ENCODE assay signal across 8 cellular contexts in the genomic region with DNA sequence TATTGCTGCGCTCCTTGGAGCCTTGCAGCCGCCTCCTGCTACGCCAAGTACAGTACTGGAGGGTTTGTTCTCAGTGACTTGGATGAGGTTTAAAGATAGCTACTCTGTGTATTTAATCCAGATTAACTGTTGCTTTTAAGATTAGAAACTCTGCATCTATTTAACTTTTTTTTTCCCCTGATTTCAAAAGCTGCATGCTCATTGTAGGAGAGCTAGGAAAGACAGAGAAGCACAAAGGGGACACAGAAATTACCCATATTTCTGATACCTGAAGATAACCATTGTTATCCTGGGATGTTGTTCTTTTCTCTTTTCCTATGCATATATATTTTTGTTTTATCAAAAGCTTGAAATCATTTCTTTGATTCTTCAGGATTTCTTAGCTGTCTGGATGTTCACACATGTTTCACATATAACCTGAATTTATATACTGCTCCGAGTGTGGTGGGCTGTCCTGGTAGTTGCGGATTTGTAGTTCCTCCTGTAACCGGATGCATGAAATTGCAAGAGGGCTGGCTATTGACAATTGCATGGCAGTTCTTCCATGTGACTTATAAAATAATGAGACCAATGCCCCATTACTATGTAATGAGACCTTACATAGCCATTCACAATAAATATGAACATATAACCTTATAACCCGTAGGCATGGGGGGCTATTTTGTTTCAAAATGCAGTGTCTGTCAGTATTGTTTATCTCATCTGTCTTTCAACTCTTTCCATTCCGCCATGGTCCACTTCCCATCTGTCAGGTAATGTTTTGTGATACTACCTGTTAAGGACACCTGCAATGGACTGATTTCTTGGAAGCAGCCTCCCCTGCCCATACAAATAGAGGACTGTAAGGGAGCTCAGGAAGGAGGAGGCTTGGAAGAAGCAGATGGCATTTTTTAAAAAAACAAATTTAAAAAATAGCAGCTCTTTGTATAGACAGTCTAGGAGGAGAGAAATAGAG. TPM values are rescaled to one million over a fixed set of nuclear protein-coding genes. Genes with fewer than 3 reads are reported as not detected.
DNase-seq lines count a peak whose midpoint lies in the region; ATAC-seq lines count a peak whose summit lies in the region.

No MANE protein-coding gene starts in this region.

- no peaks in the 10 kb centered on the region for H3K9me3 ChIP-seq in mucosa of rectum (ENCODE audit: control insufficient read depth in 2 of 2, low read length in 2 of 2)

- peak overlapping the region; percentile 84 to 90 for H3K4me3 ChIP-seq in mucosa of rectum (ENCODE audit: low read length in 2 of 2)

- no peak for ATAC-seq in HG02623 (IDR thresholded peaks at IDR 0.05; ENCODE audit: unreplicated experiment)

- H3K9ac ChIP-seq in mucosa of rectum (ENCODE audit: low read depth in 1 of 2, low read length in 2 of 2) = peak overlapping the region; percentile 81 to 93

- no peaks in the 10 kb centered on the region for H3K36me3 ChIP-seq in mucosa of rectum (ENCODE audit: control insufficient read depth in 2 of 2, insufficient read depth in 2 of 2, low read length in 2 of 2)

- H3K4me1 ChIP-seq in mucosa of rectum (ENCODE audit: control insufficient read depth in 2 of 2, insufficient read depth in 2 of 2, low read length in 2 of 2) = peaks cover 0 to 20% of the 10 kb centered on the region in 2 donors

- H3K27me3 ChIP-seq in mucosa of rectum (ENCODE audit: control insufficient read depth in 2 of 2, insufficient read depth in 2 of 2, low read length in 2 of 2) = no peaks in the 10 kb centered on the region

- DNase-seq in NCI-H2081 (lab: John Stamatoyannopoulos, UW) = peak; percentile 13 to 64
- no peak for DNase-seq in NCI-H2081 treated with DMSO at 0.1 percent for 48 hours (lab: John Stamatoyannopoulos, UW)
- peak; percentile 29 for DNase-seq in NCI-H82 (lab: John Stamatoyannopoulos, UW)
- peak; percentile 28 for DNase-seq in dermis blood vessel endothelial cell
- DNase-seq in DMS153 treated with DMSO at 0.1 percent for 48 hours (lab: John Stamatoyannopoulos, UW; ENCODE audit: unreplicated experiment) = no peak
- no peak for DNase-seq in stimulated activated CD4-positive, alpha-beta T cell treated with anti-CD3 and anti-CD28 coated beads, Interleukin-1b, Interleukin-23, amount 100 ng/mL, for 48 hours

- peak overlapping the region; percentile 85 to 87 for H3K27ac ChIP-seq in mucosa of rectum (ENCODE audit: low read depth in 2 of 2, low read length in 2 of 2)

RNA-seq across cellular contexts. Expression of gene RAVER2, which starts 1.4 kb away (rescaled TPM):
- total RNA-seq in dermis blood vessel endothelial cell = 7.5 and 9.2 TPM in 2 replicates

Comparison
In these comparisons a context has a peak if more than half of its experiments do, and no peak if none do; other contexts are left out.
1. DNase-seq: peak in NCI-H2081 (2 of 2), NCI-H82 (single experiment) and dermis blood vessel endothelial cell (single experiment); none in NCI-H2081 treated with DMSO at 0.1 percent for 48 hours (single experiment), DMS153 treated with DMSO at 0.1 percent for 48 hours (single experiment) and stimulated activated CD4-positive, alpha-beta T cell treated with anti-CD3 and anti-CD28 coated beads, Interleukin-1b, Interleukin-23, amount 100 ng/mL, for 48 hours (single experiment).